Comparison of ENCODE assay signal across 17 cellular contexts in the genomic region with DNA sequence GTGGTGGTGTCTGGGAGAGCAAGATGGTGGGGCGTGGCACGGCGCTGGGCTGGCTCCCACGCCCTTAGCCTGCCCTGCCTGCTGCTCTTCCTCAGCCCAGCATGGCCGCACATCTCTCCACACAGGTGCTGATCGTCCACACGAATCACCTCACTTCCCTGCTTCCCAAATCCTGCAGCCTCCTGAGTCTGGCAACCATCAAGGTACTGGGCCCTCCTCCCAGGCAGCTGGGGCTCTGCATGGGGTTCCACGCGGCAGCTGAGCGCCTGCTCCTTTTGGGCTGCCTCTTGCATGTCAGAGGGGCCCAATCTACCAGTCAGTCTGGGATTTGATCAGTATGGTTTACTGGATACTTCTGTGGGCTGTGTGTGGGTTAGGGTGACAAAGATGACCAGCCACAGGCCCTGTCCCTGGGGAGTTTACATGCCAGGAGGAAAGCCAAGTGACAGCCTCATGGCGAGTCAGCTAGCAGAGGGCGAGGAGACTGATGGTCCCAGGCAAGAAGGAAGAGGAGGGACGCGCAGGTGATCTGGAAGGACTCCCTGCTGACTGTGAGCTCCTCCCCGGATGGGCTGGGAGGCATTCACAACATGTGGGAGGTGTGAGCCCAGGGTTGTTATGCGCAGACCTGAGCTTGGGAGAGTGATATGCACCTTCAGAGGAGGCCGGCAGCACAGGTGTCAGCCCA.
"Had no signal": no experiment of that assay in that cellular context is flagged by ENCODE, and none has a peak within 500 bp of the region (broad histone marks: within the 10 kb centered on the region; RNA-seq: fewer than 3 reads in every experiment).

No MANE protein-coding gene starts in this region.

- H3K9me3 Mint-ChIP-seq: activated naive CD8-positive, alpha-beta T cell treated with anti-CD3 and anti-CD28 coated beads for 36 hours; effector memory CD8-positive, alpha-beta T cell; mesothelial cell of epicardium; nephron progenitor cell; stimulated activated naive B cell treated with anti-CD40 and anti-IgM and Interleukin-4, amounts not matched to agents 10 μg/mL and 1 μg/mL and 100 μg/mL, for 72 hours had no signal

- H3K4me3 ChIP-seq: lung, thoracic aorta, upper lobe of left lung had no signal

- DNase-seq: activated CD4-positive, alpha-beta T cell treated with anti-CD3 and anti-CD28 coated beads for 1 hour; activated naive CD4-positive, alpha-beta T cell; activated naive CD8-positive, alpha-beta T cell treated with anti-CD3 and anti-CD28 coated beads for 36 hours; amniotic stem cell; effector memory CD8-positive, alpha-beta T cell; hippocampal formation; nephron progenitor cell; stimulated activated CD4-positive, alpha-beta T cell treated with anti-CD3 and anti-CD28 coated beads, Interleukin-4, amount 100 ng/mL, for 24 hours; stimulated activated naive B cell treated with anti-CD40 and anti-IgM and Interleukin-4, amounts not matched to agents 10 μg/mL and 1 μg/mL and 100 μg/mL, for 72 hours; T-helper 1 cell; T-helper 9 cell had no signal

- H3K9me3 ChIP-seq: thoracic aorta, upper lobe of left lung had no signal

- ATAC-seq: effector memory CD8-positive, alpha-beta T cell; left lobe of liver; sciatic nerve; stimulated activated naive B cell treated with anti-CD40 and anti-IgM and Interleukin-4, amounts not matched to agents 10 μg/mL and 1 μg/mL and 100 μg/mL, for 72 hours had no signal

- H3K27me3 Mint-ChIP-seq: activated naive CD8-positive, alpha-beta T cell treated with anti-CD3 and anti-CD28 coated beads for 36 hours; effector memory CD8-positive, alpha-beta T cell; stimulated activated naive B cell treated with anti-CD40 and anti-IgM and Interleukin-4, amounts not matched to agents 10 μg/mL and 1 μg/mL and 100 μg/mL, for 72 hours had no signal

- H3K27ac Mint-ChIP-seq: activated naive CD8-positive, alpha-beta T cell treated with anti-CD3 and anti-CD28 coated beads for 36 hours; effector memory CD8-positive, alpha-beta T cell; mesothelial cell of epicardium; nephron progenitor cell; stimulated activated naive B cell treated with anti-CD40 and anti-IgM and Interleukin-4, amounts not matched to agents 10 μg/mL and 1 μg/mL and 100 μg/mL, for 72 hours had no signal

- H3K4me3 Mint-ChIP-seq: activated naive CD8-positive, alpha-beta T cell treated with anti-CD3 and anti-CD28 coated beads for 36 hours; effector memory CD8-positive, alpha-beta T cell; mesothelial cell of epicardium; nephron progenitor cell; stimulated activated naive B cell treated with anti-CD40 and anti-IgM and Interleukin-4, amounts not matched to agents 10 μg/mL and 1 μg/mL and 100 μg/mL, for 72 hours had no signal

- H3K27me3 ChIP-seq: upper lobe of left lung had no signal

- H3K27ac ChIP-seq: thoracic aorta, upper lobe of left lung had no signal
